29 cellular contexts compared by ENCODE assay signal in genomic region chr18:10350661-10351060, GRCh38.
"Had no signal": no experiment of that assay in that cellular context is flagged by ENCODE, and none has a peak within 500 bp of the region (broad histone marks: within the 10 kb centered on the region; RNA-seq: fewer than 3 reads in every experiment).

No MANE protein-coding gene starts in this region.

- H3K4me3 ChIP-seq: gastrocnemius medialis, hepatocyte, smooth muscle cell, suprapubic skin, tibial artery had no signal

- DNase-seq: activated CD4-positive, alpha-beta T cell treated with anti-CD3 and anti-CD28 coated beads for 48 hours; activated CD4-positive, alpha-beta T cell treated with anti-CD3 and anti-CD28 coated beads, Interleukin-2, amount 50 U/mL, for 48 hours; activated naive CD8-positive, alpha-beta T cell treated with anti-CD3 and anti-CD28 coated beads, Interleukin-2, amount 50 U/mL, for 24 hours; activated T-cell treated with anti-CD3 and anti-CD28 coated beads, Interleukin-2, amount 50 U/mL, for 48 hours; amygdala; dermis blood vessel endothelial cell; effector CD4-positive, alpha-beta T cell; gastrocnemius medialis; islet precursor cell; left ventricle myocardium superior; midbrain; naive thymus-derived CD8-positive, alpha-beta T cell; retina; stimulated activated CD4-positive, alpha-beta T cell treated with anti-CD3 and anti-CD28 coated beads, Interleukin-15, amount 100 ng/mL, for 24 hours; stimulated activated CD4-positive, alpha-beta T cell treated with anti-CD3 and anti-CD28 coated beads, Interleukin-2, amount 100 ng/mL, for 24 hours; stimulated activated naive CD4-positive, alpha-beta T cell; T-helper 17 cell; T1000; tibial artery; WERI-Rb-1 had no signal

- H3K27me3 ChIP-seq: gastrocnemius medialis, hepatocyte, suprapubic skin, tibial artery had no signal

- H3K36me3 ChIP-seq: gastrocnemius medialis, suprapubic skin, tibial artery, WERI-Rb-1 had no signal

- ATAC-seq: activated CD4-positive, CD25-positive, alpha-beta regulatory T cell treated with anti-CD3 and anti-CD28 coated beads, Interleukin-2, amount 50 U/mL, for 24 hours; activated naive CD8-positive, alpha-beta T cell treated with anti-CD3 and anti-CD28 coated beads, Interleukin-2, amount 50 U/mL, for 24 hours; gastrocnemius medialis; naive thymus-derived CD8-positive, alpha-beta T cell; sciatic nerve; T-helper 17 cell had no signal

- H3K27me3 Mint-ChIP-seq: activated naive CD8-positive, alpha-beta T cell treated with anti-CD3 and anti-CD28 coated beads, Interleukin-2, amount 50 U/mL, for 24 hours had no signal

- H3K27ac ChIP-seq: gastrocnemius medialis, hepatocyte, suprapubic skin, tibial artery, WERI-Rb-1 had no signal

- H3K4me1 ChIP-seq: gastrocnemius medialis had no signal

- H3K36me3 Mint-ChIP-seq: activated naive CD4-positive, alpha-beta T cell treated with anti-CD3 and anti-CD28 coated beads, Interleukin-2, amount 50 U/mL, for 24 hours; naive thymus-derived CD8-positive, alpha-beta T cell had no signal

- H3K4me3 Mint-ChIP-seq: activated naive CD4-positive, alpha-beta T cell treated with anti-CD3 and anti-CD28 coated beads, Interleukin-2, amount 50 U/mL, for 24 hours; activated naive CD8-positive, alpha-beta T cell treated with anti-CD3 and anti-CD28 coated beads, Interleukin-2, amount 50 U/mL, for 24 hours; central memory CD8-positive, alpha-beta T cell; naive thymus-derived CD8-positive, alpha-beta T cell; T-helper 17 cell had no signal

- H3K4me1 Mint-ChIP-seq: activated naive CD4-positive, alpha-beta T cell treated with anti-CD3 and anti-CD28 coated beads, Interleukin-2, amount 50 U/mL, for 24 hours; activated naive CD8-positive, alpha-beta T cell treated with anti-CD3 and anti-CD28 coated beads, Interleukin-2, amount 50 U/mL, for 24 hours; central memory CD8-positive, alpha-beta T cell; naive thymus-derived CD8-positive, alpha-beta T cell; T-helper 17 cell had no signal

- H3K9me3 ChIP-seq: gastrocnemius medialis, suprapubic skin, tibial artery had no signal

- H3K27ac Mint-ChIP-seq: activated naive CD4-positive, alpha-beta T cell treated with anti-CD3 and anti-CD28 coated beads, Interleukin-2, amount 50 U/mL, for 24 hours; activated naive CD8-positive, alpha-beta T cell treated with anti-CD3 and anti-CD28 coated beads, Interleukin-2, amount 50 U/mL, for 24 hours; activated T-helper 2 cell treated with anti-CD3 and anti-CD28 coated beads, Interferon-gamma antibody, Interleukin-2, Interleukin-4, amounts not matched to agents 10 μg/mL and 5 μg/mL and 100 μg/mL, durations not matched to agents 14 hours and 24 hours and 36 hours; naive thymus-derived CD8-positive, alpha-beta T cell; progenitor cell of endocrine pancreas; T-helper 17 cell had no signal
